1 cellular context compared by ENCODE assay signal in the genomic region with DNA sequence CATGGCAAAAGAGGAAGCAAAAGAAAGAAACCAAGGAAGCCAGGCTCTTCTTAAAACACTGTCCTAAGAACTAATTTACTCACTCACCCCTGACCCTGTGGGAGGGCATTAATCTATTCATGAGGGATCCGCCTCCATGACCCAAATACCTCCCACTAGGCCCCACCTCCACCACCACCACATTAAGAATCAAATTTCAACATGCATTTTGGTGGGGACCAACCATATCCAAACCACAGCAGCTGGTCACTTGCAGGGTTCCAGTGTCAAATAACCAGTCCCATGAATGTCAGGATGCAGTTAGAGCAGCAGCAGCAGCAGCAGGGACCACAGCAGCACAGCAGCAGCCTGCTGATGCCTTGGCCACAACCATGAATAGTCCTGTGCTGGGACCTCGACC.
TF ChIP-seq lines count a peak whose summit lies in the region.

No MANE protein-coding gene starts in this region.

TF ChIP-seq in WTC11, 78 proteins besides CTCF, POLR2A, EP300 and RAD21 (continued from another document):
- TF ChIP-seq, protein P1, sequence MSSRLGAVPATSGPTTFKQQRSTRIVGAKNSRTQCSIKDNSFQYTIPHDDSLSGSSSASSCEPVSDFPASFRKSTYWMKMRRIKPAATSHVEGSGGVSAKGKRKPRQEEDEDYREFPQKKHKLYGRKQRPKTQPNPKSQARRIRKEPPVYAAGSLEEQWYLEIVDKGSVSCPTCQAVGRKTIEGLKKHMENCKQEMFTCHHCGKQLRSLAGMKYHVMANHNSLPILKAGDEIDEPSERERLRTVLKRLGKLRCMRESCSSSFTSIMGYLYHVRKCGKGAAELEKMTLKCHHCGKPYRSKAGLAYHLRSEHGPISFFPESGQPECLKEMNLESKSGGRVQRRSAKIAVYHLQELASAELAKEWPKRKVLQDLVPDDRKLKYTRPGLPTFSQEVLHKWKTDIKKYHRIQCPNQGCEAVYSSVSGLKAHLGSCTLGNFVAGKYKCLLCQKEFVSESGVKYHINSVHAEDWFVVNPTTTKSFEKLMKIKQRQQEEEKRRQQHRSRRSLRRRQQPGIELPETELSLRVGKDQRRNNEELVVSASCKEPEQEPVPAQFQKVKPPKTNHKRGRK (CRISPR knock-in tag; IDR thresholded peaks at IDR 0.05; ENCODE audit: borderline replicate concordance) = no peak
- TF ChIP-seq FOXP1 (CRISPR knock-in tag; IDR thresholded peaks at IDR 0.05; ENCODE audit: borderline replicate concordance) (no peak), NR2C2 (CRISPR knock-in tag; IDR thresholded peaks at IDR 0.05) (no peak), ZNF232 (CRISPR knock-in tag; IDR thresholded peaks at IDR 0.05) (no peak), NFYB (CRISPR knock-in tag; conservative IDR thresholded peaks at IDR 0.05; ENCODE audit: low read depth) (no peak), GABPB1 (CRISPR knock-in tag; IDR thresholded peaks at IDR 0.05) (no peak), CREB1 (CRISPR knock-in tag; IDR thresholded peaks at IDR 0.05) (no peak), TEAD4 (CRISPR knock-in tag; IDR thresholded peaks at IDR 0.05) (no peak), ZNF317 (CRISPR knock-in tag; IDR thresholded peaks at IDR 0.05; ENCODE audit: borderline replicate concordance, low read depth) (no peak), ZBTB21 (CRISPR knock-in tag; IDR thresholded peaks at IDR 0.05; ENCODE audit: borderline replicate concordance) (no peak)
- TF ChIP-seq, protein P2, sequence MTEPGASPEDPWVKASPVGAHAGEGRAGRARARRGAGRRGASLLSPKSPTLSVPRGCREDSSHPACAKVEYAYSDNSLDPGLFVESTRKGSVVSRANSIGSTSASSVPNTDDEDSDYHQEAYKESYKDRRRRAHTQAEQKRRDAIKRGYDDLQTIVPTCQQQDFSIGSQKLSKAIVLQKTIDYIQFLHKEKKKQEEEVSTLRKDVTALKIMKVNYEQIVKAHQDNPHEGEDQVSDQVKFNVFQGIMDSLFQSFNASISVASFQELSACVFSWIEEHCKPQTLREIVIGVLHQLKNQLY (CRISPR knock-in tag; IDR thresholded peaks at IDR 0.05) = no peak
- TF ChIP-seq, protein P3, sequence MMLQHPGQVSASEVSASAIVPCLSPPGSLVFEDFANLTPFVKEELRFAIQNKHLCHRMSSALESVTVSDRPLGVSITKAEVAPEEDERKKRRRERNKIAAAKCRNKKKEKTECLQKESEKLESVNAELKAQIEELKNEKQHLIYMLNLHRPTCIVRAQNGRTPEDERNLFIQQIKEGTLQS (CRISPR knock-in tag; conservative IDR thresholded peaks at IDR 0.05) = no peak
- TF ChIP-seq, protein P4, sequence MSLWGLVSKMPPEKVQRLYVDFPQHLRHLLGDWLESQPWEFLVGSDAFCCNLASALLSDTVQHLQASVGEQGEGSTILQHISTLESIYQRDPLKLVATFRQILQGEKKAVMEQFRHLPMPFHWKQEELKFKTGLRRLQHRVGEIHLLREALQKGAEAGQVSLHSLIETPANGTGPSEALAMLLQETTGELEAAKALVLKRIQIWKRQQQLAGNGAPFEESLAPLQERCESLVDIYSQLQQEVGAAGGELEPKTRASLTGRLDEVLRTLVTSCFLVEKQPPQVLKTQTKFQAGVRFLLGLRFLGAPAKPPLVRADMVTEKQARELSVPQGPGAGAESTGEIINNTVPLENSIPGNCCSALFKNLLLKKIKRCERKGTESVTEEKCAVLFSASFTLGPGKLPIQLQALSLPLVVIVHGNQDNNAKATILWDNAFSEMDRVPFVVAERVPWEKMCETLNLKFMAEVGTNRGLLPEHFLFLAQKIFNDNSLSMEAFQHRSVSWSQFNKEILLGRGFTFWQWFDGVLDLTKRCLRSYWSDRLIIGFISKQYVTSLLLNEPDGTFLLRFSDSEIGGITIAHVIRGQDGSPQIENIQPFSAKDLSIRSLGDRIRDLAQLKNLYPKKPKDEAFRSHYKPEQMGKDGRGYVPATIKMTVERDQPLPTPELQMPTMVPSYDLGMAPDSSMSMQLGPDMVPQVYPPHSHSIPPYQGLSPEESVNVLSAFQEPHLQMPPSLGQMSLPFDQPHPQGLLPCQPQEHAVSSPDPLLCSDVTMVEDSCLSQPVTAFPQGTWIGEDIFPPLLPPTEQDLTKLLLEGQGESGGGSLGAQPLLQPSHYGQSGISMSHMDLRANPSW (CRISPR knock-in tag; conservative IDR thresholded peaks at IDR 0.05; ENCODE audit: low read depth) = no peak
- TF ChIP-seq, protein P5, sequence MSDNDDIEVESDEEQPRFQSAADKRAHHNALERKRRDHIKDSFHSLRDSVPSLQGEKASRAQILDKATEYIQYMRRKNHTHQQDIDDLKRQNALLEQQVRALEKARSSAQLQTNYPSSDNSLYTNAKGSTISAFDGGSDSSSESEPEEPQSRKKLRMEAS (CRISPR knock-in tag; IDR thresholded peaks at IDR 0.05) = no peak
